Comparison of ENCODE assay signal across 9 cellular contexts in the genomic region with DNA sequence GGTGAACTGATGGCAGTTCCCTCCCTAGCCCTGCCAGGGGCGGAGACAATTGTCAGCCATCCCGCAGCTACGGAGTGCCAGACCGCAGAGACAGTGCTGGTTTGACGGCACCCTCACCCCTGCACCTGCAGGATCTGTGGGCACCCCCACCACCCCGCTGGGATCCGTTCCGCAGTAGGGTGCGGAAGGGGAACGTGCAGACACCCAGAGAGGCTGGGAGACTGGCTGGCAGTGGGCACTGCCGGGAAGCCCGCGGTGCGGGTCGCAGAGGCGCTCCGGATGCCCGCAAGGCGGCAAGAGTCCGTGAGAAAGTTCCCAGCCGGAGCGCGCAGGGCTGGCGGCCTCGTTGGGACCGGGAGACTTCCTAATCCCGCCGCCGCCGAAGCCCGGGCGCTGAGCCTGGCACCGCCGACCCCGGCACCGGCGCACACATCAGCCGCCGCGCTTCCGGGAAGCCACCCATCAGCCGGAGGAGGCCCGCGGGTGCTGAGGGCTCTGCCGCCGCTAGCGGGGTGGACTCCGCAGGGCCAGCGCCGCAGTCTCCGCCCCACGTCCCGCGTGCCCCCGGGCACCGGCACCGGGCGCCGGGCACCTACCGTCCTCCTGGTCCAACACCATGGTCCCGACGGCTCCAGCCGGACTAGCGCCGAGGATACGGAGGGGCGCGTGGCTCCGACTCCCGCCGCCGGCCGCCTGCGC. TPM values are rescaled to one million over a fixed set of nuclear protein-coding genes. Genes with fewer than 3 reads are reported as not detected.
DNase-seq lines count a peak whose midpoint lies in the region; ATAC-seq, FAIRE-seq and TF ChIP-seq lines count a peak whose summit lies in the region.
"Had no signal": no experiment of that assay in that cellular context is flagged by ENCODE, and none has a peak within 500 bp of the region (broad histone marks: within the 10 kb centered on the region; RNA-seq: fewer than 3 reads in every experiment).

No MANE protein-coding gene starts in this region.

- H3K27ac ChIP-seq in keratinocyte (ENCODE audit: control insufficient read depth, insufficient read depth, low read length), result no peak overlapping the region

- H3K79me2 ChIP-seq in keratinocyte (ENCODE audit: control insufficient read depth, insufficient read depth, low read length), result no peaks in the 10 kb centered on the region

- H3K36me3 Mint-ChIP-seq in activated naive CD4-positive, alpha-beta T cell treated with anti-CD3 and anti-CD28 coated beads, Interleukin-2, amount 50 U/mL, for 24 hours, result no peaks in the 10 kb centered on the region
- H3K36me3 Mint-ChIP-seq in stimulated activated memory B cell treated with anti-CD40 and anti-IgM and Interleukin-4, amounts not matched to agents 10 μg/mL and 1 μg/mL and 100 μg/mL, for 72 hours, result no peaks in the 10 kb centered on the region

- H3K27me3 Mint-ChIP-seq in activated naive CD4-positive, alpha-beta T cell treated with anti-CD3 and anti-CD28 coated beads, Interleukin-2, amount 50 U/mL, for 24 hours, result peaks cover 51% of the 10 kb centered on the region
- peaks cover 89% of the 10 kb centered on the region for H3K27me3 Mint-ChIP-seq in stimulated activated memory B cell treated with anti-CD40 and anti-IgM and Interleukin-4, amounts not matched to agents 10 μg/mL and 1 μg/mL and 100 μg/mL, for 72 hours

- peak overlapping the region; percentile 54 for H3K4me3 Mint-ChIP-seq in activated naive CD4-positive, alpha-beta T cell treated with anti-CD3 and anti-CD28 coated beads, Interleukin-2, amount 50 U/mL, for 24 hours
- peak overlapping the region; percentile 63 for H3K4me3 Mint-ChIP-seq in stimulated activated memory B cell treated with anti-CD40 and anti-IgM and Interleukin-4, amounts not matched to agents 10 μg/mL and 1 μg/mL and 100 μg/mL, for 72 hours

- no peaks in the 10 kb centered on the region for H3K9me1 ChIP-seq in keratinocyte (ENCODE audit: control insufficient read depth, extremely low read depth, insufficient read depth, low read length)

- ATAC-seq in stimulated activated memory B cell treated with anti-CD40 and anti-IgM and Interleukin-4, amounts not matched to agents 10 μg/mL and 1 μg/mL and 100 μg/mL, for 72 hours, result peak; percentile 29
- ATAC-seq in GM19351 (IDR thresholded peaks at IDR 0.05; ENCODE audit: unreplicated experiment), result no peak

- peak overlapping the region; percentile 28 for H3K9ac ChIP-seq in keratinocyte (ENCODE audit: control insufficient read depth, extremely low read depth, insufficient read depth, low read length)

- peak overlapping the region; percentile 63 for H2AFZ ChIP-seq in keratinocyte (ENCODE audit: control insufficient read depth, low read length)

- peaks cover 58% of the 10 kb centered on the region for H3K27me3 ChIP-seq in keratinocyte (ENCODE audit: control insufficient read depth, extremely low read depth, insufficient read depth, low read length)

- no peak for FAIRE-seq in keratinocyte (lab: Jason Lieb, UNC)

- no peaks in the 10 kb centered on the region for H4K20me1 ChIP-seq in keratinocyte (ENCODE audit: control insufficient read depth, extremely low read depth, insufficient read depth, low read length)

- H3K4me1 Mint-ChIP-seq in activated naive CD4-positive, alpha-beta T cell treated with anti-CD3 and anti-CD28 coated beads, Interleukin-2, amount 50 U/mL, for 24 hours, result peaks cover 10% of the 10 kb centered on the region
- peaks cover 20% of the 10 kb centered on the region for H3K4me1 Mint-ChIP-seq in stimulated activated memory B cell treated with anti-CD40 and anti-IgM and Interleukin-4, amounts not matched to agents 10 μg/mL and 1 μg/mL and 100 μg/mL, for 72 hours

- peaks cover 17% of the 10 kb centered on the region for H3K4me1 ChIP-seq in keratinocyte (ENCODE audit: control insufficient read depth, extremely low read depth, insufficient read depth, low read length)
- H3K4me1 ChIP-seq: Caco-2 had no signal

- H3K36me3 ChIP-seq in keratinocyte (ENCODE audit: control insufficient read depth in 2 of 2, extremely low read depth in 1 of 2, insufficient read depth in 2 of 2, low read length in 2 of 2), result no peaks in the 10 kb centered on the region

- H3K9me3 ChIP-seq in keratinocyte (ENCODE audit: control insufficient read depth, low read depth, low read length), result no peaks in the 10 kb centered on the region
- H3K9me3 ChIP-seq: Caco-2 had no signal

- H3K27ac Mint-ChIP-seq in activated naive CD4-positive, alpha-beta T cell treated with anti-CD3 and anti-CD28 coated beads, Interleukin-2, amount 50 U/mL, for 24 hours, result no peak overlapping the region
- no peak overlapping the region for H3K27ac Mint-ChIP-seq in stimulated activated memory B cell treated with anti-CD40 and anti-IgM and Interleukin-4, amounts not matched to agents 10 μg/mL and 1 μg/mL and 100 μg/mL, for 72 hours

- H3K4me2 ChIP-seq in keratinocyte (ENCODE audit: control insufficient read depth, extremely low read depth, insufficient read depth, low read depth, low read length), result peak overlapping the region; percentile 64

- H3K9me3 Mint-ChIP-seq in activated naive CD4-positive, alpha-beta T cell treated with anti-CD3 and anti-CD28 coated beads, Interleukin-2, amount 50 U/mL, for 24 hours, result no peaks in the 10 kb centered on the region
- no peaks in the 10 kb centered on the region for H3K9me3 Mint-ChIP-seq in stimulated activated memory B cell treated with anti-CD40 and anti-IgM and Interleukin-4, amounts not matched to agents 10 μg/mL and 1 μg/mL and 100 μg/mL, for 72 hours

- DNase-seq in NCI-H345 (lab: John Stamatoyannopoulos, UW) (peak; percentile 28), NCI-H345 treated with DMSO at 0.1 percent for 48 hours (lab: John Stamatoyannopoulos, UW; ENCODE audit: unreplicated experiment) (no peak), keratinocyte (ENCODE audit: low read depth, low spot score) (no peak), cortex of kidney (lab: John Stamatoyannopoulos, UW) (no peak)
- no peak for DNase-seq in central memory CD4-positive, alpha-beta T cell

- H3K4me3 ChIP-seq in keratinocyte (ENCODE audit: control insufficient read depth in 2 of 3, extremely low read depth in 1 of 3, insufficient read depth in 2 of 3, low read depth in 1 of 3, low read length in 3 of 3), result peak overlapping the region; percentile 22 to 57 (median 52)

- no peak for TF ChIP-seq CTCF in keratinocyte (optimal IDR thresholded peaks at IDR 0.05 in 1 of 3, IDR thresholded peaks at IDR 0.05 in 1 of 3, conservative IDR thresholded peaks at IDR 0.05 in 1 of 3; ENCODE audit: extremely low read depth in 1 of 3, insufficient read depth in 2 of 3, low read length in 3 of 3)

- dilution Hi-C loops in keratinocyte (cut with MboI; ENCODE audit: extremely low pct_ligation_motif_present, low sequenced_read_pairs), result no loop called here

RNA-seq across cellular contexts. Expression of a gene that starts 4.3 kb away (rescaled TPM):
- polyA plus RNA-seq in keratinocyte, result 0.08 to 0.18 TPM in 2 of 3 replicates, not detected in the other
- not detected for polyA plus RNA-seq in keratinocyte (2011; ENCODE audit: low read depth)
- polyA plus RNA-seq in keratinocyte (2011; cell fraction: cytosol; rRNA removed), result not detected in 2 replicates
- not detected in 2 replicates for polyA plus RNA-seq in keratinocyte (2011; cell fraction: nucleus; rRNA removed)
- polyA plus RNA-seq in keratinocyte (2012; ENCODE audit: low replicate concordance), result not detected in 2 replicates
- polyA minus RNA-seq in keratinocyte, result not detected in 3 replicates
- polyA minus RNA-seq in keratinocyte (2011; cell fraction: cytosol; rRNA and poly(A)+ RNA removed), result not detected
- polyA minus RNA-seq in keratinocyte (2011; cell fraction: nucleus; rRNA and poly(A)+ RNA removed), result not detected in 2 replicates
